ENCODE assay signal across 13 cellular contexts in genomic region chr6:15336905-15337583, GRCh38.
DNase-seq lines count a peak whose midpoint lies in the region; ATAC-seq, FAIRE-seq and TF ChIP-seq lines count a peak whose summit lies in the region.
"Had no signal": no experiment of that assay in that cellular context is flagged by ENCODE, and none has a peak within 500 bp of the region (broad histone marks: within the 10 kb centered on the region; RNA-seq: fewer than 3 reads in every experiment).

No MANE protein-coding gene starts in this region.

- no peak for FAIRE-seq in H1 (lab: Jason Lieb, UNC)
- FAIRE-seq: GM18507 had no signal

- H2BK5ac ChIP-seq in H1 (ENCODE audit: low read depth, low read length), result no peak overlapping the region

- no peak for DNase-seq in activated naive CD4-positive, alpha-beta T cell treated with anti-CD3 and anti-CD28 coated beads for 36 hours
- no peak for DNase-seq in activated naive CD4-positive, alpha-beta T cell treated with anti-CD3 and anti-CD28 coated beads, Interleukin-2, amount 50 U/mL, for 16 hours
- DNase-seq in H1 (ENCODE audit: low read depth in 1 of 2, low spot score in 2 of 2) (no peak), LoVo (ENCODE audit: low spot score) (no peak), EL (no peak)
- no peak for DNase-seq in stimulated activated naive CD8-positive, alpha-beta T cell treated with anti-CD3 and anti-CD28 coated beads, Interleukin-15, amount 100 ng/mL, for 72 hours
- DNase-seq: head of caudate nucleus, left lung, NCI-H2081, PC-3 had no signal

- H3K36me3 Mint-ChIP-seq in activated naive CD4-positive, alpha-beta T cell treated with anti-CD3 and anti-CD28 coated beads for 36 hours (ENCODE audit: low read depth), result peaks cover 2% of the 10 kb centered on the region

- no peak for TF ChIP-seq CTCF in H1 (IDR thresholded peaks at IDR 0.05; ENCODE audit: control extremely low read depth in 1 of 3, insufficient read depth in 1 of 3, low read depth in 1 of 3, low read length in 3 of 3)

- no peak overlapping the region for H3K4me3 Mint-ChIP-seq in activated naive CD4-positive, alpha-beta T cell treated with anti-CD3 and anti-CD28 coated beads for 36 hours
- peak overlapping the region; percentile 12 to 42 for H3K4me3 Mint-ChIP-seq in stimulated activated naive CD8-positive, alpha-beta T cell treated with anti-CD3 and anti-CD28 coated beads, Interleukin-15, amount 100 ng/mL, for 72 hours

- no peak overlapping the region for H4K8ac ChIP-seq in H1 (ENCODE audit: extremely low read depth, insufficient read depth, low read length)

- peaks cover 89 to 100% of the 10 kb centered on the region in 2 experiments for H3K79me2 ChIP-seq in H1 (ENCODE audit: control insufficient read depth in 1 of 2, insufficient read depth in 2 of 2, low read length in 2 of 2)

- H4K5ac ChIP-seq in H1 (ENCODE audit: insufficient read length, low read depth, low read length), result no peak overlapping the region

- H3K9me3 Mint-ChIP-seq in activated naive CD4-positive, alpha-beta T cell treated with anti-CD3 and anti-CD28 coated beads for 36 hours, result no peaks in the 10 kb centered on the region
- no peaks in the 10 kb centered on the region for H3K9me3 Mint-ChIP-seq in stimulated activated naive CD8-positive, alpha-beta T cell treated with anti-CD3 and anti-CD28 coated beads, Interleukin-15, amount 100 ng/mL, for 72 hours

- H3K27ac ChIP-seq in H1 (ENCODE audit: low read depth, low read length), result no peak overlapping the region

- H2AK5ac ChIP-seq in H1 (ENCODE audit: low read depth, low read length), result no peak overlapping the region

- no peaks in the 10 kb centered on the region for H3K9me3 ChIP-seq in H1 (ENCODE audit: insufficient read depth in 2 of 2, low read depth in 1 of 2, low read length in 1 of 2)
- H3K9me3 ChIP-seq: left lung had no signal

- no peak overlapping the region for H3K4me3 ChIP-seq in H1 (ENCODE audit: extremely low read depth in 1 of 4, insufficient read depth in 2 of 4, low read depth in 3 of 4, low read length in 4 of 4)
- H3K4me3 ChIP-seq: left lung had no signal

- no peaks in the 10 kb centered on the region for H3K27me3 ChIP-seq in H1 (replicated peaks in 1 of 4; ENCODE audit: control insufficient read depth in 3 of 4, extremely low read depth in 1 of 4, insufficient read depth in 3 of 4, low read length in 3 of 4)
- H3K27me3 ChIP-seq: left lung had no signal

- 0 out of 3 replicates have a peak, but pooled peaks of 1 of the 2 experiments have one; percentile 13 for TF ChIP-seq POLR2A in H1 (IDR thresholded peaks at IDR 0.05; ENCODE audit: control extremely low read depth in 1 of 2, low read depth in 2 of 2, low read length in 2 of 2)

- H2BK20ac ChIP-seq in H1 (ENCODE audit: low read length), result no peak overlapping the region

- no peak for TF ChIP-seq RAD21 in H1 (IDR thresholded peaks at IDR 0.05 in 1 of 2, conservative IDR thresholded peaks at IDR 0.05 in 1 of 2; ENCODE audit: low read depth in 2 of 2, low read length in 2 of 2)

- no peak overlapping the region for H3K23ac ChIP-seq in H1 (ENCODE audit: insufficient read length)

- H3K79me1 ChIP-seq in H1 (ENCODE audit: low read depth, low read length), result 0 out of 2 replicates have a peak, but pooled peaks cover 5% of the 10 kb centered on the region

- no peaks in the 10 kb centered on the region for H3K27me3 Mint-ChIP-seq in activated naive CD4-positive, alpha-beta T cell treated with anti-CD3 and anti-CD28 coated beads for 36 hours (ENCODE audit: low read depth)
- H3K27me3 Mint-ChIP-seq in stimulated activated naive CD8-positive, alpha-beta T cell treated with anti-CD3 and anti-CD28 coated beads, Interleukin-15, amount 100 ng/mL, for 72 hours, result no peaks in the 10 kb centered on the region

- no peaks in the 10 kb centered on the region for H3K23me2 ChIP-seq in H1 (ENCODE audit: low read depth, low read length)

- peaks cover 80% of the 10 kb centered on the region for H3K4me1 Mint-ChIP-seq in activated naive CD4-positive, alpha-beta T cell treated with anti-CD3 and anti-CD28 coated beads for 36 hours (ENCODE audit: low read depth)
- peaks cover 94% of the 10 kb centered on the region for H3K4me1 Mint-ChIP-seq in stimulated activated naive CD8-positive, alpha-beta T cell treated with anti-CD3 and anti-CD28 coated beads, Interleukin-15, amount 100 ng/mL, for 72 hours

- peaks cover 53 to 79% of the 10 kb centered on the region in 2 experiments for H4K20me1 ChIP-seq in H1 (replicated peaks in 1 of 2; ENCODE audit: control insufficient read depth in 1 of 2, insufficient read depth in 2 of 2, low read length in 2 of 2)

- H3K4ac ChIP-seq in H1 (replicated peaks; ENCODE audit: insufficient read length, low read depth, low read length), result no peak overlapping the region

- H3K4me2 ChIP-seq in H1 (ENCODE audit: insufficient read depth in 1 of 2, low read depth in 2 of 2, low read length in 2 of 2), result peak overlapping the region; percentile 11 to 22; a peak in 2 of 4 replicates

- H2BK120ac ChIP-seq in H1 (replicated peaks; ENCODE audit: low read depth, low read length), result no peak overlapping the region

- WGBS in H1 (ENCODE audit: extremely low coverage in 1 of 2, insufficient coverage in 1 of 2, insufficient read length in 1 of 2, insufficient replicate concordance in 2 of 2, low coverage in 1 of 2, low lambda C conversion rate in 2 of 2, missing lambda C conversion rate in 1 of 2), 2 experiments, result 65% methylated on average over 10 of the region's 10 CpGs; no CpG with 5 or more reads in 1 of the 2 experiments

- CTCF ChIA-PET in activated naive CD4-positive, alpha-beta T cell treated with anti-CD3 and anti-CD28 coated beads for 36 hours (lab: Charles Lee), result no interaction called here
- CTCF ChIA-PET in H1 (lab: Charles Lee; ENCODE audit: partially characterized antibody), result interaction anchor here (1.0 to 1.4 kb wide), 2 partner anchors 13 to 17 kb away, joined by 3 to 4 read pairs; no protein-coding TSS in a partner anchor

- POLR2A ChIA-PET in H1 (lab: Charles Lee; ENCODE audit: partially characterized antibody), result interaction anchor here (0.6 to 1.4 kb wide), 3 partner anchors 8 to 17 kb away, joined by 3 read pairs; no protein-coding TSS in a partner anchor

- H3K4me1 ChIP-seq in H1 (replicated peaks in 1 of 4; ENCODE audit: control insufficient read depth in 3 of 4, insufficient read depth in 4 of 4, low read length in 3 of 4), result peaks cover 14 to 32% (median 24%) of the 10 kb centered on the region in 4 experiments

- no peak overlapping the region for H3K14ac ChIP-seq in H1 (ENCODE audit: insufficient read length)

- H3K56ac ChIP-seq in H1 (replicated peaks; ENCODE audit: insufficient read length, low read depth, low read length), result no peak overlapping the region

- H2BK12ac ChIP-seq in H1 (ENCODE audit: low read depth, low read length), result no peak overlapping the region

- intact Hi-C loops in activated naive CD4-positive, alpha-beta T cell treated with anti-CD3 and anti-CD28 coated beads for 36 hours (cut with micrococcal nuclease), result no loop called here

- no peak overlapping the region for H3K18ac ChIP-seq in H1 (ENCODE audit: extremely low read depth, low read length)

- no peak for TF ChIP-seq EP300 in H1 (IDR thresholded peaks at IDR 0.05; ENCODE audit: borderline replicate concordance in 1 of 2, low read depth in 2 of 2, low read length in 2 of 2)

- no peak overlapping the region for H2AFZ ChIP-seq in H1 (ENCODE audit: low read length)

- H4K91ac ChIP-seq in H1 (replicated peaks; ENCODE audit: insufficient read length, low read length), result no peak overlapping the region

- no peaks in the 10 kb centered on the region; a peak in 1 of 8 replicates for H3K36me3 ChIP-seq in H1 (ENCODE audit: control insufficient read depth in 2 of 4, insufficient read depth in 4 of 4, low read length in 3 of 4)
- H3K36me3 ChIP-seq: left lung had no signal

- H3K27ac Mint-ChIP-seq in activated naive CD4-positive, alpha-beta T cell treated with anti-CD3 and anti-CD28 coated beads for 36 hours, result peak overlapping the region; percentile 50
- H3K27ac Mint-ChIP-seq in stimulated activated naive CD8-positive, alpha-beta T cell treated with anti-CD3 and anti-CD28 coated beads, Interleukin-15, amount 100 ng/mL, for 72 hours, result peak overlapping the region; percentile 7 to 13

- no peak overlapping the region for H2BK15ac ChIP-seq in H1 (ENCODE audit: low read length)

- peak; percentile 44; the same call in 1 of the 3 replicates for ATAC-seq in SK-N-SH treated with all-trans-retinoic acid at 6 μM for 48 hours
- no peak for ATAC-seq in stimulated activated naive CD8-positive, alpha-beta T cell treated with anti-CD3 and anti-CD28 coated beads, Interleukin-15, amount 100 ng/mL, for 72 hours
- no peak for ATAC-seq in HG03095 (IDR thresholded peaks at IDR 0.05; ENCODE audit: unreplicated experiment)
- ATAC-seq: left lung, PC-3 had no signal

- H3K9ac ChIP-seq in H1 (replicated peaks in 1 of 4; ENCODE audit: extremely low read depth in 1 of 4, low read depth in 3 of 4, low read length in 3 of 4), result no peak overlapping the region

TF ChIP-seq in SK-N-SH treated with all-trans-retinoic acid at 6 μM for 48 hours, 23 proteins besides CTCF, POLR2A, EP300 and RAD21 (continues in another document):
- TF ChIP-seq OSR1 (CRISPR knock-in tag; IDR thresholded peaks at IDR 0.05) (no peak), BACH2 (CRISPR knock-in tag; IDR thresholded peaks at IDR 0.05; ENCODE audit: borderline replicate concordance) (no peak)

TF ChIP-seq in H1, 55 proteins besides CTCF, POLR2A, EP300 and RAD21:
- TF ChIP-seq POLR2AphosphoS5 (IDR thresholded peaks at IDR 0.05; ENCODE audit: low read depth, low read length) (peak; percentile 58; the same call in 1 of the 2 replicates), FOSL1 (IDR thresholded peaks at IDR 0.05; ENCODE audit: insufficient read depth, low read depth, low read length) (no peak)
